ENCODE assay signal across 25 cellular contexts in the genomic region with DNA sequence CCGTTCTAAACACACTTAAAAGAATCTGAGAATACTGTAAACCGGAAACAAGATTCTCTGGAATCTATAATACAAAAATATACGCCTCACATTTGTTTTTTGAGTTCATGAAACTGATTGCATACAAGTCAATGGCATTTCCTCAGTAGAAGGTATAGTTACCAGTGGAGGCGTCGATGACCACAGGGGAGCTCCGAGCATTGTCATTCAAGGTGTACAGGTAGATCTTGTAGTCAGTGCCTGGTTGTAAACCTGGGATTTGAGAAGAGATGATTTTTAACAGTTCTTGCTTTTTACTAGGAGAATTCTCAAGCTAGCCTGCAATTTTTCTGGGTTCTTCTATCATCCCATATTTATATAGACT.
"Had no signal": no experiment of that assay in that cellular context is flagged by ENCODE, and none has a peak within 500 bp of the region (broad histone marks: within the 10 kb centered on the region; RNA-seq: fewer than 3 reads in every experiment).

No MANE protein-coding gene starts in this region.

- H3K9me3 ChIP-seq: esophagus muscularis mucosa, gastroesophageal sphincter, heart left ventricle, left lung, pancreas, right atrium auricular region, sigmoid colon, spleen, testis, tibial artery had no signal

- H3K9me3 Mint-ChIP-seq: naive thymus-derived CD8-positive, alpha-beta T cell; nephron progenitor cell; stimulated activated memory B cell treated with anti-CD40 and anti-IgM and Interleukin-4, amounts not matched to agents 10 μg/mL and 1 μg/mL and 100 μg/mL, for 72 hours; type B pancreatic cell had no signal

- H3K4me1 ChIP-seq: foreskin keratinocyte, heart left ventricle, left lung, pancreas, right atrium auricular region, sigmoid colon, spleen, testis, tibial artery had no signal

- H3K4me3 ChIP-seq: coronary artery, esophagus muscularis mucosa, gastroesophageal sphincter, heart left ventricle, hepatocyte, left lung, pancreas, right atrium auricular region, sigmoid colon, spleen, testis, tibial artery had no signal

- H3K4me1 Mint-ChIP-seq: naive thymus-derived CD8-positive, alpha-beta T cell; nephron progenitor cell; stimulated activated memory B cell treated with anti-CD40 and anti-IgM and Interleukin-4, amounts not matched to agents 10 μg/mL and 1 μg/mL and 100 μg/mL, for 72 hours had no signal

- H2AFZ ChIP-seq: hepatocyte had no signal

- H3K4me2 ChIP-seq: hepatocyte had no signal

- H3K27ac ChIP-seq: coronary artery, foreskin keratinocyte, heart left ventricle, hepatocyte, left lung, pancreas, right atrium auricular region, sigmoid colon, spleen, testis, tibial artery had no signal

- H3K27me3 ChIP-seq: esophagus muscularis mucosa, foreskin keratinocyte, gastroesophageal sphincter, heart left ventricle, hepatocyte, left lung, pancreas, right atrium auricular region, sigmoid colon, spleen, testis, tibial artery had no signal

- H3K36me3 ChIP-seq: pancreas had no signal

- DNase-seq: dermis blood vessel endothelial cell; effector memory CD4-positive, alpha-beta T cell; foreskin keratinocyte; heart left ventricle; kidney; left lung; mesendoderm; naive thymus-derived CD8-positive, alpha-beta T cell; nephron progenitor cell; nucleus accumbens; pancreas; sigmoid colon; spleen; stimulated activated CD4-positive, alpha-beta T cell treated with anti-CD3 and anti-CD28 coated beads, Interleukin-4, amount 100 ng/mL, for 4 hours; stimulated activated naive CD8-positive, alpha-beta T cell treated with anti-CD3 and anti-CD28 coated beads, Interleukin-15, Interleukin-2, amounts not matched to agents 100 U/mL and 50 U/mL, for 24 hours; substantia nigra; testis; tibial artery had no signal

- H3K4me3 Mint-ChIP-seq: naive thymus-derived CD8-positive, alpha-beta T cell; nephron progenitor cell; stimulated activated memory B cell treated with anti-CD40 and anti-IgM and Interleukin-4, amounts not matched to agents 10 μg/mL and 1 μg/mL and 100 μg/mL, for 72 hours; type B pancreatic cell had no signal

- H3K27ac Mint-ChIP-seq: naive thymus-derived CD8-positive, alpha-beta T cell; nephron progenitor cell; stimulated activated memory B cell treated with anti-CD40 and anti-IgM and Interleukin-4, amounts not matched to agents 10 μg/mL and 1 μg/mL and 100 μg/mL, for 72 hours; type B pancreatic cell had no signal

- H3K79me2 ChIP-seq: hepatocyte had no signal

- H3K27me3 Mint-ChIP-seq: naive thymus-derived CD8-positive, alpha-beta T cell; stimulated activated memory B cell treated with anti-CD40 and anti-IgM and Interleukin-4, amounts not matched to agents 10 μg/mL and 1 μg/mL and 100 μg/mL, for 72 hours; type B pancreatic cell had no signal
